Comparison of ENCODE assay signal across 26 cellular contexts in the genomic region with DNA sequence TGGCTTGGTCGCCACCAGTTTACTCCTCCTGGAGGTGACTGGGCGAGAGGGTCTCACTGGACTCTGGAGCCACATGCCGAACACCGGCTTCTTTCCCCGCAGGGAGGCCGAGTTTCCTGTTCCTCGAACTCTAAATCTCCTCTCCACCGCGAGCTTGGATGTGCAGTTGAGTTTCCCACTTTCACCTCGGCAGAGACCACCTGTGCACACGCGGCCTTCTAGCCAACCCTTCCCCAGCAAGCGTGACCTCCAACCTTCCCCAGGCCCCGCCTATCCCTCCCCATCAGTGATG.
A peak's percentile ranks its signal among the peaks of the same experiment; 100 is the strongest.
DNase-seq lines count a peak whose midpoint lies in the region; ATAC-seq and TF ChIP-seq lines count a peak whose summit lies in the region.
"Had no signal": no experiment of that assay in that cellular context is flagged by ENCODE, and none has a peak within 500 bp of the region (broad histone marks: within the 10 kb centered on the region; RNA-seq: fewer than 3 reads in every experiment).

No MANE protein-coding gene starts in this region.

- no peak overlapping the region for H3K23ac ChIP-seq in H9 (ENCODE audit: insufficient read length, low read depth, low read length)

- no peak overlapping the region for H4K91ac ChIP-seq in H9 (ENCODE audit: insufficient read length, low read depth, low read length)

- TF ChIP-seq CTCF in osteocyte (IDR thresholded peaks at IDR 0.05) (no peak), H9 (conservative IDR thresholded peaks at IDR 0.05) (no peak), mammary epithelial cell (conservative IDR thresholded peaks at IDR 0.05 in 1 of 2, IDR thresholded peaks at IDR 0.05 in 1 of 2; ENCODE audit: extremely low read depth in 1 of 2, insufficient read depth in 1 of 2, low read depth in 1 of 2, low read length in 2 of 2) (no peak)

- H3K27me3 ChIP-seq in H9 (ENCODE audit: insufficient read depth, low read length) = no peaks in the 10 kb centered on the region
- H3K27me3 ChIP-seq in mammary epithelial cell (ENCODE audit: insufficient read depth, low read length) = no peaks in the 10 kb centered on the region
- H3K27me3 ChIP-seq: BE2C, BLaER1 had no signal

- H3K4me1 ChIP-seq in H9 (ENCODE audit: insufficient read depth, low read length) (no peaks in the 10 kb centered on the region), mammary epithelial cell (ENCODE audit: insufficient read depth, low read length) (no peaks in the 10 kb centered on the region)
- H3K4me1 ChIP-seq: BE2C, BLaER1 had no signal

- H3K27me3 Mint-ChIP-seq in osteocyte (ENCODE audit: unreplicated experiment) (no peaks in the 10 kb centered on the region), H9 (ENCODE audit: low read depth) (peaks cover 4% of the 10 kb centered on the region; the same call in 1 of the 2 replicates)
- H3K27me3 Mint-ChIP-seq: CD4-positive, alpha-beta memory T cell; CD4-positive, CD25-positive, alpha-beta regulatory T cell had no signal

- H3K23me2 ChIP-seq in H9 (ENCODE audit: insufficient read length, low read depth, low read length, poor library complexity, severe bottlenecking) = no peaks in the 10 kb centered on the region

- dilution Hi-C loops in mammary epithelial cell (cut with HindIII; ENCODE audit: low sequenced_read_pairs) = no loop called here

- CTCF ChIA-PET in mammary epithelial cell (lab: Charles Lee; ENCODE audit: low non-redundant PET) = no interaction called here

- H3K36me3 Mint-ChIP-seq in osteocyte (ENCODE audit: unreplicated experiment) (no peaks in the 10 kb centered on the region), H9 (ENCODE audit: insufficient read depth in 1 of 3, low read depth in 3 of 3) (no peaks in the 10 kb centered on the region; a peak in 1 of 7 replicates)
- H3K36me3 Mint-ChIP-seq: CD14-positive monocyte; CD4-positive, alpha-beta memory T cell; CD8-positive, alpha-beta memory T cell had no signal

- no peak overlapping the region for H3K4me3 ChIP-seq in mammary epithelial cell (replicated peaks in 1 of 3; ENCODE audit: insufficient read depth in 1 of 3, low read depth in 2 of 3, low read length in 3 of 3)
- H3K4me3 ChIP-seq: BLaER1, GM12878 had no signal

- H3K56ac ChIP-seq in H9 (ENCODE audit: insufficient read length, low read depth, low read length) = no peak overlapping the region

- no peak overlapping the region for H2BK120ac ChIP-seq in H9 (ENCODE audit: low read depth, low read length, poor library complexity, severe bottlenecking)

- H3K79me1 ChIP-seq in H9 (ENCODE audit: insufficient read depth, low read depth, low read length, poor library complexity, severe bottlenecking) = no peaks in the 10 kb centered on the region

- H3K9me3 Mint-ChIP-seq in osteocyte (ENCODE audit: unreplicated experiment) (peaks cover 29% of the 10 kb centered on the region), H9 (peaks cover 3 to 6% of the 10 kb centered on the region in 2 experiments; a peak in 4 of 5 replicates)

- no peak overlapping the region for H3T11ph ChIP-seq in H9 (ENCODE audit: low read length)

- H3K4ac ChIP-seq in H9 (ENCODE audit: low read depth, low read length) = no peak overlapping the region

- H3K27ac Mint-ChIP-seq in osteocyte (ENCODE audit: unreplicated experiment) (no peak overlapping the region), H9 (no peak overlapping the region; a peak in 1 of 7 replicates)
- H3K27ac Mint-ChIP-seq: CD14-positive monocyte; CD4-positive, alpha-beta memory T cell; CD4-positive, CD25-positive, alpha-beta regulatory T cell; CD8-positive, alpha-beta memory T cell had no signal

- H2BK5ac ChIP-seq in H9 (ENCODE audit: insufficient read length, low read length) = no peak overlapping the region

- no peak overlapping the region for H3K14ac ChIP-seq in H9 (ENCODE audit: insufficient read depth, low read length)

- no peak overlapping the region for H4K5ac ChIP-seq in H9 (ENCODE audit: insufficient read length, low read depth, low read length)

- no CpG with 5 or more reads among the region's 14 CpGs for WGBS in H9 (ENCODE audit: extremely low coverage, insufficient read length, low lambda C conversion rate)
- WGBS in mammary epithelial cell (ENCODE audit: low coverage, missing lambda C conversion rate) = 92% methylated on average over 8 of the region's 14 CpGs

- H3K27ac ChIP-seq in H9 (ENCODE audit: insufficient read length, low read depth, low read length) = no peak overlapping the region
- no peak overlapping the region for H3K27ac ChIP-seq in mammary epithelial cell (ENCODE audit: insufficient read depth, low read depth, low read length)
- H3K27ac ChIP-seq: BLaER1 had no signal

- H2AFZ ChIP-seq in H9 (ENCODE audit: low read length) (no peak overlapping the region), mammary epithelial cell (ENCODE audit: low read depth, low read length) (no peak overlapping the region)

- no peak overlapping the region for H2BK20ac ChIP-seq in H9 (ENCODE audit: low read depth, low read length, poor library complexity, severe bottlenecking)

- no peaks in the 10 kb centered on the region for H3K36me3 ChIP-seq in mammary epithelial cell (ENCODE audit: insufficient read depth, low read length)
- H3K36me3 ChIP-seq: BE2C, BLaER1 had no signal

- no peak overlapping the region for H2AK5ac ChIP-seq in H9 (ENCODE audit: insufficient read length, low read length)

- H3K9ac ChIP-seq in H9 (ENCODE audit: extremely low read depth, insufficient read length, low read length) (no peak overlapping the region), mammary epithelial cell (ENCODE audit: insufficient read depth, low read length) (no peak overlapping the region)
- H3K9ac ChIP-seq: BLaER1 had no signal

- in situ Hi-C loops in mammary epithelial cell (cut with MboI; ENCODE audit: low sequenced_read_pairs in 2 of 2) = no loop called here

- intact Hi-C loops in head of caudate nucleus (cut with DNase I) = no loop called here
- intact Hi-C loops in mammary epithelial cell (cut with micrococcal nuclease) = no loop called here

- H3K79me2 ChIP-seq in H9 (ENCODE audit: insufficient read depth, low read length) (no peaks in the 10 kb centered on the region), mammary epithelial cell (ENCODE audit: insufficient read depth, low read length) (no peaks in the 10 kb centered on the region)

- H3K4me2 ChIP-seq in H9 (ENCODE audit: insufficient read depth, insufficient read length, low read length) (no peak overlapping the region), mammary epithelial cell (ENCODE audit: insufficient read depth, low read depth, low read length) (no peak overlapping the region)
- H3K4me2 ChIP-seq: BLaER1 had no signal

- no TSS peak for BruUV-seq in mammary epithelial cell (replicated peaks; lab: Mats Ljungman, UMichigan)

- DNase-seq in ecto neural progenitor cell (ENCODE audit: low spot score) = peak; percentile 13
- DNase-seq in left lobe of liver (ENCODE audit: low spot score) = peak; percentile 22
- peak; percentile 3 for DNase-seq in mucosa of gallbladder (ENCODE audit: low spot score)
- DNase-seq in osteocyte (ENCODE audit: extremely low spot score, unreplicated experiment) = peak; percentile 76
- DNase-seq in H9 = no peak
- no peak for DNase-seq in head of caudate nucleus
- DNase-seq in OCI-M1 (lab: John Stamatoyannopoulos, UW) = no peak
- no peak for DNase-seq in mammary epithelial cell
- DNase-seq: 8988T; ACHN; BE2C; C1 segment of cervical spinal cord; CD4-positive, alpha-beta memory T cell; CD4-positive, CD25-positive, alpha-beta regulatory T cell; CD8-positive, alpha-beta memory T cell; COR-L47; DMS 273 treated with DMSO at 0.1 percent for 48 hours; DMS153; DMS53; DMS79; DND-41; EL; GDM1 had no signal

- H4K8ac ChIP-seq in H9 (replicated peaks; ENCODE audit: insufficient read length, low read depth, low read length) = no peak overlapping the region

- ATAC-seq in left lobe of liver = no peak
- ATAC-seq: GM12878 had no signal

- H4K20me1 ChIP-seq in H9 (ENCODE audit: control insufficient read depth, insufficient read depth, insufficient read length) (no peaks in the 10 kb centered on the region), mammary epithelial cell (ENCODE audit: insufficient read depth, low read length) (no peaks in the 10 kb centered on the region)
- H4K20me1 ChIP-seq: BLaER1 had no signal

- H2BK12ac ChIP-seq in H9 (ENCODE audit: insufficient read length, low read depth, low read length) = no peak overlapping the region

- no peaks in the 10 kb centered on the region for H3K4me1 Mint-ChIP-seq in osteocyte (ENCODE audit: unreplicated experiment)
- H3K4me1 Mint-ChIP-seq in H9 = peaks cover 4 to 5% of the 10 kb centered on the region in 2 experiments; a peak in 3 of 4 replicates
- H3K4me1 Mint-ChIP-seq: CD14-positive monocyte; CD4-positive, alpha-beta memory T cell; CD4-positive, CD25-positive, alpha-beta regulatory T cell; CD8-positive, alpha-beta memory T cell had no signal

- no peak overlapping the region for H3K18ac ChIP-seq in H9 (ENCODE audit: insufficient read length, low read depth, low read length)

- H3K9me3 ChIP-seq in H9 (ENCODE audit: control insufficient read depth, low read depth, low read length) (no peaks in the 10 kb centered on the region), mammary epithelial cell (replicated peaks; ENCODE audit: insufficient read depth, low read length) (peaks cover 51% of the 10 kb centered on the region)
- H3K9me3 ChIP-seq: BE2C had no signal

- H2BK15ac ChIP-seq in H9 (ENCODE audit: low read depth, low read length) = no peak overlapping the region

- H3K4me3 Mint-ChIP-seq in osteocyte (ENCODE audit: unreplicated experiment) = no peak overlapping the region
- no peak overlapping the region for H3K4me3 Mint-ChIP-seq in H9
- H3K4me3 Mint-ChIP-seq: CD14-positive monocyte; CD4-positive, alpha-beta memory T cell; CD8-positive, alpha-beta memory T cell had no signal

Comparison
In these comparisons a context has a peak if more than half of its experiments do, and no peak if none do; other contexts are left out.
1. DNase-seq: peak in ecto neural progenitor cell (single experiment), left lobe of liver (single experiment), mucosa of gallbladder (single experiment) and osteocyte (single experiment); none in H9 (single experiment), head of caudate nucleus (0 of 42), OCI-M1 (single experiment) and mammary epithelial cell (single experiment).